In genomic region chr3:112858410-112859069, GRCh38 we compare ENCODE assay signal across 12 cellular contexts. TPM values are rescaled to one million over a fixed set of nuclear protein-coding genes. Genes with fewer than 3 reads are reported as not detected.
A peak's percentile ranks its signal among the peaks of the same experiment; 100 is the strongest.
DNase-seq lines count a peak whose midpoint lies in the region; ATAC-seq lines count a peak whose summit lies in the region.
"Had no signal": no experiment of that assay in that cellular context is flagged by ENCODE, and none has a peak within 500 bp of the region (broad histone marks: within the 10 kb centered on the region; RNA-seq: fewer than 3 reads in every experiment).

No MANE protein-coding gene starts in this region.

- no peaks in the 10 kb centered on the region for H3K36me3 Mint-ChIP-seq in activated CD4-positive, alpha-beta T cell treated with anti-CD3 and anti-CD28 coated beads for 36 hours (ENCODE audit: low read depth)

- H3K4me1 Mint-ChIP-seq in activated CD4-positive, alpha-beta T cell treated with anti-CD3 and anti-CD28 coated beads for 36 hours = peaks cover 25% of the 10 kb centered on the region

- POLR2A ChIA-PET in activated CD4-positive, alpha-beta T cell treated with anti-CD3 and anti-CD28 coated beads for 36 hours (lab: Charles Lee) = no interaction called here

- CTCF ChIA-PET in activated CD4-positive, alpha-beta T cell treated with anti-CD3 and anti-CD28 coated beads for 36 hours (lab: Charles Lee) = interaction anchor here (1.6 kb wide), 1 partner anchor 124 kb away, joined by 4 read pairs; no protein-coding TSS in a partner anchor

- peaks cover 12% of the 10 kb centered on the region for H3K9me3 Mint-ChIP-seq in activated CD4-positive, alpha-beta T cell treated with anti-CD3 and anti-CD28 coated beads for 36 hours (ENCODE audit: low read depth)

- H3K27me3 Mint-ChIP-seq in activated CD4-positive, alpha-beta T cell treated with anti-CD3 and anti-CD28 coated beads for 36 hours = no peaks in the 10 kb centered on the region

- peak; percentile 95 for ATAC-seq in activated CD4-positive, alpha-beta T cell treated with anti-CD3 and anti-CD28 coated beads for 36 hours

- no peak overlapping the region for H3K4me3 Mint-ChIP-seq in activated CD4-positive, alpha-beta T cell treated with anti-CD3 and anti-CD28 coated beads for 36 hours

- DNase-seq in activated CD4-positive, alpha-beta T cell treated with anti-CD3 and anti-CD28 coated beads for 36 hours = peak; percentile 20
- no peak for DNase-seq in activated CD4-positive, alpha-beta T cell treated with anti-CD3 and anti-CD28 coated beads, Interleukin-2, amount 50 U/mL, for 4 hours
- DNase-seq in Kasumi-1 (lab: John Stamatoyannopoulos, UW) = peak; percentile 91
- DNase-seq in activated T-cell treated with anti-CD3 and anti-CD28 coated beads, Interleukin-2, amount 50 U/mL, for 48 hours = peak; percentile 34 to 35
- DNase-seq in non-pigmented ciliary epithelial cell (ENCODE audit: low read depth) = peak; percentile 9
- no peak for DNase-seq in NCI-H345 treated with DMSO at 0.1 percent for 48 hours (lab: John Stamatoyannopoulos, UW; ENCODE audit: unreplicated experiment)
- DNase-seq in NCI-H1436 (lab: John Stamatoyannopoulos, UW) = no peak
- no peak for DNase-seq in 8988T
- DNase-seq: colonic mucosa, NCI-H1694 treated with DMSO at 0.1 percent for 48 hours, transverse colon had no signal

- intact Hi-C loops in activated CD4-positive, alpha-beta T cell treated with anti-CD3 and anti-CD28 coated beads for 36 hours (cut with DNase I, micrococcal nuclease) = loop anchor here (1.0 to 5.0 kb wide), 2 partner anchors 114 to 115 kb away; no protein-coding TSS in a partner anchor

- H3K27ac Mint-ChIP-seq in activated CD4-positive, alpha-beta T cell treated with anti-CD3 and anti-CD28 coated beads for 36 hours = peak overlapping the region; percentile 45

RNA-seq across cellular contexts. Expression of gene CD200R1L, which starts 11.9 kb away (rescaled TPM):
- total RNA-seq in activated CD4-positive, alpha-beta T cell treated with anti-CD3 and anti-CD28 coated beads for 36 hours = not detected
- total RNA-seq: A172, colonic mucosa, transverse colon had no signal

Comparison
In these comparisons a context has a peak if more than half of its experiments do, and no peak if none do; other contexts are left out.
1. DNase-seq: peak in activated CD4-positive, alpha-beta T cell treated with anti-CD3 and anti-CD28 coated beads for 36 hours (single experiment), Kasumi-1 (2 of 2), activated T-cell treated with anti-CD3 and anti-CD28 coated beads, Interleukin-2, amount 50 U/mL, for 48 hours (2 of 2) and non-pigmented ciliary epithelial cell (single experiment); none in activated CD4-positive, alpha-beta T cell treated with anti-CD3 and anti-CD28 coated beads, Interleukin-2, amount 50 U/mL, for 4 hours (0 of 2), NCI-H345 treated with DMSO at 0.1 percent for 48 hours (single experiment), NCI-H1436 (single experiment) and 8988T (single experiment).